16 cellular contexts compared by ENCODE assay signal in genomic region chr14:100138082-100138787, GRCh38. TPM values are rescaled to one million over a fixed set of nuclear protein-coding genes. Genes with fewer than 3 reads are reported as not detected.
DNase-seq lines count a peak whose midpoint lies in the region; ATAC-seq and TF ChIP-seq lines count a peak whose summit lies in the region.
"Had no signal": no experiment of that assay in that cellular context is flagged by ENCODE, and none has a peak within 500 bp of the region (broad histone marks: within the 10 kb centered on the region; RNA-seq: fewer than 3 reads in every experiment).

No MANE protein-coding gene starts in this region.

- CTCF ChIA-PET in Calu3 (lab: Charles Lee) (interaction anchor here (0.6 to 1.4 kb wide), 3 partner anchors 13 to 21 kb away, joined by 3 read pairs; partner anchors contain the start of gene DEGS2), T-cell (lab: Charles Lee) (no interaction called here)

- ATAC-seq in GM21423 (IDR thresholded peaks at IDR 0.05; ENCODE audit: unreplicated experiment) (peak; percentile 54), T-cell (replicated peaks in 1 of 4) (no peak), foreskin keratinocyte (no peak)
- ATAC-seq: activated CD4-positive, CD25-positive, alpha-beta regulatory T cell treated with anti-CD3 and anti-CD28 coated beads, Interleukin-2, amount 50 U/mL, for 24 hours had no signal

- WGBS in lower leg skin, 2 donors = 87 to 90% methylated on average over 8 of the region's 8 CpGs

- H3K27me3 Mint-ChIP-seq in Calu3 (ENCODE audit: unreplicated experiment) = no peaks in the 10 kb centered on the region
- H3K27me3 Mint-ChIP-seq in T-cell = no peaks in the 10 kb centered on the region

- H3K9me3 Mint-ChIP-seq in Calu3 (ENCODE audit: low read depth, unreplicated experiment) (no peaks in the 10 kb centered on the region), T-cell (no peaks in the 10 kb centered on the region)

- no peak overlapping the region for H3K27ac Mint-ChIP-seq in Calu3 (ENCODE audit: unreplicated experiment)
- H3K27ac Mint-ChIP-seq in T-cell = peak overlapping the region; percentile 15 to 34

- no peaks in the 10 kb centered on the region for H3K27me3 ChIP-seq in foreskin keratinocyte

- no peak overlapping the region for H3K27ac ChIP-seq in foreskin keratinocyte
- H3K27ac ChIP-seq: prostate gland had no signal

- no TSS peak for BruUV-seq in Calu3 (replicated peaks; lab: Mats Ljungman, UMichigan)

- H3K36me3 Mint-ChIP-seq in Calu3 (ENCODE audit: insufficient read depth, unreplicated experiment) (no peaks in the 10 kb centered on the region), T-cell (peaks cover 66% of the 10 kb centered on the region)

- no peak overlapping the region for H3K4me3 ChIP-seq in lower leg skin (ENCODE audit: low read depth, poor library complexity, severe bottlenecking)
- H3K4me3 ChIP-seq: prostate gland had no signal

- intact Hi-C loops in Calu3 (cut with micrococcal nuclease; ENCODE audit: unreplicated experiment) (no loop called here), lower leg skin (cut with DNase I; ENCODE audit: low total_unique reads) (no loop called here)

- peak; percentile 46 for DNase-seq in Calu3
- no peak for DNase-seq in T-cell
- peak; percentile 71 for DNase-seq in myocyte (ENCODE audit: low read depth)
- no peak for DNase-seq in Ammon's horn (ENCODE audit: low spot score)
- DNase-seq in globus pallidus (ENCODE audit: low spot score) = no peak
- DNase-seq in lower leg skin (ENCODE audit: low spot score in 2 of 2) = no peak
- no peak for DNase-seq in foreskin keratinocyte
- DNase-seq: activated T-cell treated with anti-CD3 and anti-CD28 coated beads, Interleukin-2, amount 50 U/mL, for 1 hour; hypothalamus; mesendoderm; NCI-H146; NCI-H774 had no signal

- no peak for TF ChIP-seq CTCF in Calu3 (IDR thresholded peaks at IDR 0.05; ENCODE audit: unreplicated experiment)
- no peak for TF ChIP-seq CTCF in lower leg skin (IDR thresholded peaks at IDR 0.05)
- TF ChIP-seq CTCF in foreskin keratinocyte (conservative IDR thresholded peaks at IDR 0.05) = no peak

- no peak for TF ChIP-seq POLR2A in lower leg skin (IDR thresholded peaks at IDR 0.05)

- peaks cover 46% of the 10 kb centered on the region for H3K4me1 Mint-ChIP-seq in Calu3 (ENCODE audit: low read depth, unreplicated experiment)
- peaks cover 0 to 24% (median 13%) of the 10 kb centered on the region in 3 donors for H3K4me1 Mint-ChIP-seq in T-cell

- POLR2A ChIA-PET in T-cell (lab: Charles Lee) = no interaction called here

- H3K4me3 Mint-ChIP-seq in Calu3 (ENCODE audit: low read depth, unreplicated experiment) (no peak overlapping the region), T-cell (no peak overlapping the region)

- H3K4me1 ChIP-seq in foreskin keratinocyte = no peaks in the 10 kb centered on the region
- H3K4me1 ChIP-seq: prostate gland had no signal

RNA-seq across cellular contexts. Expression of gene DEGS2, which starts 21.2 kb away (rescaled TPM):
- total RNA-seq in Calu3 (2022) (2.5 and 4.3 TPM in 2 replicates), T-cell (under 1 TPM in 4 of 5 donors, not detected in 1; 0.19 to 0.79 (median 0.49) TPM), myocyte (0.11 and 0.16 TPM in 2 replicates), lower leg skin (100 to 1,000 TPM; 136 to 185 (median 164) TPM), foreskin keratinocyte (0.07 TPM in 1 of 2 replicates, not detected in the other)
- 0.23 TPM for polyA plus RNA-seq in myocyte (2012)
- polyA plus RNA-seq in foreskin keratinocyte = 0.04 and 0.14 TPM in 2 replicates
- polyA plus RNA-seq: BJ had no signal

Comparison
In these comparisons a context has a peak if more than half of its experiments do, and no peak if none do; other contexts are left out.
1. DNase-seq: peak in Calu3 (single experiment) and myocyte (single experiment); none in T-cell (0 of 34), Ammon's horn (single experiment), globus pallidus (single experiment), lower leg skin (0 of 2) and foreskin keratinocyte (0 of 2).
2. RNA of gene DEGS2, which starts 21.2 kb away (total RNA-seq): 136 to 185 TPM in lower leg skin; 2.5 to 4.3 TPM in Calu3, 0.19 to 0.79 TPM in T-cell, 0.11 to 0.16 TPM in myocyte and 0.07 TPM in foreskin keratinocyte; every median in the first group is over 10 times any median in the second.